Comparison of ENCODE assay signal across 7 cellular contexts in genomic region chrX:152958047-152958446, GRCh38.
A peak's percentile ranks its signal among the peaks of the same experiment; 100 is the strongest.
DNase-seq lines count a peak whose midpoint lies in the region; ATAC-seq and TF ChIP-seq lines count a peak whose summit lies in the region.

No MANE protein-coding gene starts in this region.

- peak; percentile 44 for ATAC-seq in GM19455 (IDR thresholded peaks at IDR 0.05; ENCODE audit: unreplicated experiment)

- peak overlapping the region; percentile 44 for H3K27ac ChIP-seq in effector memory CD4-positive, alpha-beta T cell (ENCODE audit: insufficient read depth, low read length, poor library complexity, severe bottlenecking)
- H3K27ac ChIP-seq in skin epidermis = peak overlapping the region in 15 of 21 experiments; percentile 8 to 79 (median 55)

- peaks cover 2% of the 10 kb centered on the region for H3K4me1 ChIP-seq in effector memory CD4-positive, alpha-beta T cell (ENCODE audit: control insufficient read depth, insufficient read depth, low read length, poor library complexity, severe bottlenecking)

- POLR2A ChIA-PET in GM10248 (lab: Yijun Ruan, JAX) = no interaction called here

- no peak overlapping the region for H3K4me3 ChIP-seq in effector memory CD4-positive, alpha-beta T cell (ENCODE audit: insufficient read depth, low read depth, low read length, poor library complexity, severe bottlenecking)
- peak overlapping the region in 1 of 7 experiments; percentile 9 for H3K4me3 ChIP-seq in skin epidermis

- CTCF ChIA-PET in GM10248 (lab: Yijun Ruan, JAX) = interaction anchor here (0.7 to 2.9 kb wide), 7 partner anchors 10 to 712 kb away, joined by 3 to 20 read pairs (median 3); no protein-coding TSS in a partner anchor

- peak; percentile 6 to 35 for DNase-seq in NOMO-1 (lab: John Stamatoyannopoulos, UW; ENCODE audit: unreplicated experiment in 2 of 2)
- DNase-seq in effector memory CD4-positive, alpha-beta T cell = no peak
- DNase-seq in globus pallidus (ENCODE audit: low spot score) = no peak
- DNase-seq in GM10248 (ENCODE audit: extremely low spot score) = no peak
- no peak for DNase-seq in NCI-H226

- TF ChIP-seq CTCF in GM10248 (IDR thresholded peaks at IDR 0.05; ENCODE audit: control extremely low read depth, extremely low read depth, low read depth, missing control alignments) = no peak

- no peaks in the 10 kb centered on the region for H3K9me3 ChIP-seq in effector memory CD4-positive, alpha-beta T cell (ENCODE audit: control insufficient read depth, low read length)

- H3K36me3 ChIP-seq in effector memory CD4-positive, alpha-beta T cell (ENCODE audit: control insufficient read depth, insufficient read depth, low read length) = no peaks in the 10 kb centered on the region

- no peaks in the 10 kb centered on the region for H3K27me3 ChIP-seq in effector memory CD4-positive, alpha-beta T cell (replicated peaks; ENCODE audit: control insufficient read depth, insufficient read depth, low read length, poor library complexity, severe bottlenecking)

Comparison
In these comparisons a context has a peak if more than half of its experiments do, and no peak if none do; other contexts are left out.
1. DNase-seq: peak in NOMO-1 (2 of 2); none in effector memory CD4-positive, alpha-beta T cell (0 of 3), globus pallidus (single experiment), GM10248 (single experiment) and NCI-H226 (single experiment).